ENCODE assay signal across 2 cellular contexts in the genomic region with DNA sequence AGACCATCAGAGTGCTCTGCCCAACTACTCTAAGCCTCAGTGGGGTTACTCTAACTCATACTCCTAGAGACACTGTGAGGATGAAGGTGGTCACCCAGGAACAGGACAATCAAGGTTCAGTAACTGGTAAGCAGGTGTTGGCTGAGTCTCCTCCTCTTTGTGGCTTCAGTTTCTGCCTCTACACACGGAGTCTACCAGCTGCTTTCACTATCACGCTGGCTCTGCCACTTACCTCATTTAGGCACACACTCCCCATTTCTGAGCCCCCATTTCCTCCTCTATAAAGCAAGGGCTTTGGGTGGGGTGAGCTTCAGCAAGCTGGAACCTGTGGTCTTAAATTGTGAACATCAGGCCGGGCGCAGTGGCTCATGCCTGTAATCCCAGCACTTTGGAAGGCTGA.
TF ChIP-seq lines count a peak whose summit lies in the region.

No MANE protein-coding gene starts in this region.

TF ChIP-seq in GM12891, 5 proteins besides CTCF, POLR2A, EP300 and RAD21 (continued from another document):
- TF ChIP-seq PAX5 (IDR thresholded peaks at IDR 0.05; ENCODE audit: insufficient read depth, low read length, severe bottlenecking): no peak

TF ChIP-seq in K562, 482 proteins besides CTCF, POLR2A, EP300 and RAD21 (continued from another document):
- TF ChIP-seq, protein P1, sequence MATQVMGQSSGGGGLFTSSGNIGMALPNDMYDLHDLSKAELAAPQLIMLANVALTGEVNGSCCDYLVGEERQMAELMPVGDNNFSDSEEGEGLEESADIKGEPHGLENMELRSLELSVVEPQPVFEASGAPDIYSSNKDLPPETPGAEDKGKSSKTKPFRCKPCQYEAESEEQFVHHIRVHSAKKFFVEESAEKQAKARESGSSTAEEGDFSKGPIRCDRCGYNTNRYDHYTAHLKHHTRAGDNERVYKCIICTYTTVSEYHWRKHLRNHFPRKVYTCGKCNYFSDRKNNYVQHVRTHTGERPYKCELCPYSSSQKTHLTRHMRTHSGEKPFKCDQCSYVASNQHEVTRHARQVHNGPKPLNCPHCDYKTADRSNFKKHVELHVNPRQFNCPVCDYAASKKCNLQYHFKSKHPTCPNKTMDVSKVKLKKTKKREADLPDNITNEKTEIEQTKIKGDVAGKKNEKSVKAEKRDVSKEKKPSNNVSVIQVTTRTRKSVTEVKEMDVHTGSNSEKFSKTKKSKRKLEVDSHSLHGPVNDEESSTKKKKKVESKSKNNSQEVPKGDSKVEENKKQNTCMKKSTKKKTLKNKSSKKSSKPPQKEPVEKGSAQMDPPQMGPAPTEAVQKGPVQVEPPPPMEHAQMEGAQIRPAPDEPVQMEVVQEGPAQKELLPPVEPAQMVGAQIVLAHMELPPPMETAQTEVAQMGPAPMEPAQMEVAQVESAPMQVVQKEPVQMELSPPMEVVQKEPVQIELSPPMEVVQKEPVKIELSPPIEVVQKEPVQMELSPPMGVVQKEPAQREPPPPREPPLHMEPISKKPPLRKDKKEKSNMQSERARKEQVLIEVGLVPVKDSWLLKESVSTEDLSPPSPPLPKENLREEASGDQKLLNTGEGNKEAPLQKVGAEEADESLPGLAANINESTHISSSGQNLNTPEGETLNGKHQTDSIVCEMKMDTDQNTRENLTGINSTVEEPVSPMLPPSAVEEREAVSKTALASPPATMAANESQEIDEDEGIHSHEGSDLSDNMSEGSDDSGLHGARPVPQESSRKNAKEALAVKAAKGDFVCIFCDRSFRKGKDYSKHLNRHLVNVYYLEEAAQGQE (CRISPR knock-in tag; IDR thresholded peaks at IDR 0.05; ENCODE audit: low read depth): no peak
- TF ChIP-seq, protein P2, sequence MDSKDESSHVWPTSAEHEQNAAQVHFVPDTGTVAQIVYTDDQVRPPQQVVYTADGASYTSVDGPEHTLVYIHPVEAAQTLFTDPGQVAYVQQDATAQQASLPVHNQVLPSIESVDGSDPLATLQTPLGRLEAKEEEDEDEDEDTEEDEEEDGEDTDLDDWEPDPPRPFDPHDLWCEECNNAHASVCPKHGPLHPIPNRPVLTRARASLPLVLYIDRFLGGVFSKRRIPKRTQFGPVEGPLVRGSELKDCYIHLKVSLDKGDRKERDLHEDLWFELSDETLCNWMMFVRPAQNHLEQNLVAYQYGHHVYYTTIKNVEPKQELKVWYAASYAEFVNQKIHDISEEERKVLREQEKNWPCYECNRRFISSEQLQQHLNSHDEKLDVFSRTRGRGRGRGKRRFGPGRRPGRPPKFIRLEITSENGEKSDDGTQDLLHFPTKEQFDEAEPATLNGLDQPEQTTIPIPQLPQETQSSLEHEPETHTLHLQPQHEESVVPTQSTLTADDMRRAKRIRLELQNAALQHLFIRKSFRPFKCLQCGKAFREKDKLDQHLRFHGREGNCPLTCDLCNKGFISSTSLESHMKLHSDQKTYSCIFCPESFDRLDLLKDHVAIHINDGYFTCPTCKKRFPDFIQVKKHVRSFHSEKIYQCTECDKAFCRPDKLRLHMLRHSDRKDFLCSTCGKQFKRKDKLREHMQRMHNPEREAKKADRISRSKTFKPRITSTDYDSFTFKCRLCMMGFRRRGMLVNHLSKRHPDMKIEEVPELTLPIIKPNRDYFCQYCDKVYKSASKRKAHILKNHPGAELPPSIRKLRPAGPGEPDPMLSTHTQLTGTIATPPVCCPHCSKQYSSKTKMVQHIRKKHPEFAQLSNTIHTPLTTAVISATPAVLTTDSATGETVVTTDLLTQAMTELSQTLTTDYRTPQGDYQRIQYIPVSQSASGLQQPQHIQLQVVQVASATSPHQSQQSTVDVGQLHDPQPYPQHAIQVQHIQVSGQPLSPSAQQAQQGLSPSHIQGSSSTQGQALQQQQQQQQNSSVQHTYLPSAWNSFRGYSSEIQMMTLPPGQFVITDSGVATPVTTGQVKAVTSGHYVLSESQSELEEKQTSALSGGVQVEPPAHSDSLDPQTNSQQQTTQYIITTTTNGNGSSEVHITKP (IDR thresholded peaks at IDR 0.05; ENCODE audit: partially characterized antibody): no peak
TF ChIP-seq in K562: peak in this region for 0.
